ENCODE assay signal across 18 cellular contexts in genomic region chr7:128921866-128922440, GRCh38. TPM values are rescaled to one million over a fixed set of nuclear protein-coding genes. Genes with fewer than 3 reads are reported as not detected.
DNase-seq lines count a peak whose midpoint lies in the region; ATAC-seq and TF ChIP-seq lines count a peak whose summit lies in the region.
"Had no signal": no experiment of that assay in that cellular context is flagged by ENCODE, and none has a peak within 500 bp of the region (broad histone marks: within the 10 kb centered on the region; RNA-seq: fewer than 3 reads in every experiment).

No MANE protein-coding gene starts in this region.

- CTCF ChIA-PET in HEK293 (lab: Yijun Ruan, JAX) = interaction anchor here (0.7 kb wide), 1 partner anchor 77 kb away, joined by 4 read pairs; no protein-coding TSS in a partner anchor

- 79% methylated on average over 9 of the region's 9 CpGs for WGBS in suprapubic skin

- ATAC-seq in HG03039 (IDR thresholded peaks at IDR 0.05; ENCODE audit: unreplicated experiment) (no peak), GM18858 (IDR thresholded peaks at IDR 0.05; ENCODE audit: unreplicated experiment) (no peak)
- ATAC-seq: CD8-positive, alpha-beta T cell had no signal

- H3K4me1 ChIP-seq in HEK293 (ENCODE audit: control insufficient read depth, insufficient read depth, low read length) (no peaks in the 10 kb centered on the region), suprapubic skin (no peaks in the 10 kb centered on the region)

- H3K4me3 ChIP-seq in HEK293 (ENCODE audit: low read depth, low read length) (no peak overlapping the region), suprapubic skin (no peak overlapping the region)
- H3K4me3 ChIP-seq: SJCRH30 had no signal

- POLR2A ChIA-PET in HEK293 (lab: Yijun Ruan, JAX) = no interaction called here

- H3K36me3 ChIP-seq in HEK293 (ENCODE audit: control insufficient read depth in 2 of 2, insufficient read depth in 1 of 2, low read length in 2 of 2) (no peaks in the 10 kb centered on the region), suprapubic skin (no peaks in the 10 kb centered on the region)
- H3K36me3 ChIP-seq: BE2C, SJCRH30 had no signal

- H3K27ac ChIP-seq in HEK293 (ENCODE audit: extremely low read depth, low read depth, low read length) (no peak overlapping the region), suprapubic skin (no peak overlapping the region)
- H3K27ac ChIP-seq: SJCRH30 had no signal

- no peak for TF ChIP-seq POLR2A in suprapubic skin (IDR thresholded peaks at IDR 0.05)

- H3K27me3 ChIP-seq in suprapubic skin = peaks cover 26% of the 10 kb centered on the region
- H3K27me3 ChIP-seq: BE2C had no signal

- peak; percentile 53 for DNase-seq in activated effector memory CD4-positive, alpha-beta T cell treated with anti-CD3 and anti-CD28 coated beads, Interleukin-2, amount 50 U/mL, for 16 hours
- DNase-seq in activated effector memory CD4-positive, alpha-beta T cell treated with Interleukin-2 at 50 U/mL for 16 hours = no peak
- DNase-seq in iPS-NIHi7 (ENCODE audit: extremely low spot score) = peak; percentile 19
- DNase-seq in suprapubic skin (ENCODE audit: low spot score in 2 of 2) = peak; percentile 40 to 67
- DNase-seq: BE2C; CD8-positive, alpha-beta T cell; DND-41; GDM1; GOT3; IMR-90; Kasumi-1; NCI-H1105 treated with DMSO at 0.1 percent for 48 hours; NCI-H187 treated with DMSO at 0.1 percent for 48 hours; NCI-H510A; SJCRH30 had no signal

- H3K9me3 ChIP-seq in HEK293 (ENCODE audit: control insufficient read depth, insufficient read depth, low read depth, low read length) = no peaks in the 10 kb centered on the region
- H3K9me3 ChIP-seq in suprapubic skin = no peaks in the 10 kb centered on the region
- H3K9me3 ChIP-seq: BE2C, SJCRH30 had no signal

- TF ChIP-seq CTCF in HEK293 (tag by site-specific recombination; IDR thresholded peaks at IDR 0.05) (no peak), suprapubic skin (IDR thresholded peaks at IDR 0.05) (no peak)

- no peak for TF ChIP-seq EP300 in suprapubic skin (IDR thresholded peaks at IDR 0.05)

TF ChIP-seq in HEK293, 187 proteins besides CTCF, POLR2A, EP300 and RAD21:
- TF ChIP-seq GLIS1 (tag by site-specific recombination; IDR thresholded peaks at IDR 0.05) (peak; percentile 95), MYNN (tag by site-specific recombination; IDR thresholded peaks at IDR 0.05; ENCODE audit: borderline replicate concordance) (no peak), GLIS2 (tag by site-specific recombination; IDR thresholded peaks at IDR 0.05) (0 out of 2 replicates have a peak, but pooled peaks have one; percentile 24), ZNF223 (tag by site-specific recombination; IDR thresholded peaks at IDR 0.05) (no peak), ZNF132 (tag by site-specific recombination; IDR thresholded peaks at IDR 0.05; ENCODE audit: borderline replicate concordance) (no peak), ZNF155 (tag by site-specific recombination; IDR thresholded peaks at IDR 0.05) (no peak), ZIC2 (tag by site-specific recombination; IDR thresholded peaks at IDR 0.05) (peak; percentile 83)
TF ChIP-seq in HEK293: peak in this region for 3.

RNA-seq across cellular contexts. Expression of gene KCP, which starts 11.4 kb away (rescaled TPM):
- under 1 TPM; 0.17 to 0.57 (median 0.36) TPM for total RNA-seq in suprapubic skin
- total RNA-seq: IMR-90 had no signal

RNA-seq across cellular contexts. Expression of gene IRF5, which starts 15.8 kb away (rescaled TPM):
- total RNA-seq in suprapubic skin = 10 to 100 TPM in 3 of 4 donors, 1 to 10 TPM in 1; 8.9 to 22.8 (median 18.6) TPM

RNA-seq across cellular contexts. Expression of gene ATP6V1F, which starts 59.3 kb away (rescaled TPM):
- 100 to 1,000 TPM in 3 of 4 donors, 10 to 100 TPM in 1; 78.4 to 165 (median 148) TPM for total RNA-seq in suprapubic skin
